9 cellular contexts compared by ENCODE assay signal in genomic region chr10:103458720-103459119, GRCh38. TPM values are rescaled to one million over a fixed set of nuclear protein-coding genes. Genes with fewer than 3 reads are reported as not detected.
DNase-seq lines count a peak whose midpoint lies in the region; ATAC-seq, FAIRE-seq and TF ChIP-seq lines count a peak whose summit lies in the region.
"Had no signal": no experiment of that assay in that cellular context is flagged by ENCODE, and none has a peak within 500 bp of the region (broad histone marks: within the 10 kb centered on the region; RNA-seq: fewer than 3 reads in every experiment).

TSS of gene CALHM1 (minus strand) at chr10:103458900. CDS start at chr10:103458751, 149 bp downstream.

- H4K20me1 ChIP-seq in KMS-11 (ENCODE audit: insufficient read depth) = no peaks in the 10 kb centered on the region

- intact Hi-C loops in CD14-positive monocyte (cut with micrococcal nuclease) = no loop called here

- no peak within 1 kb of the TSS for H3K9ac ChIP-seq in KMS-11

- no peak within 1 kb of the TSS for H3K4me3 ChIP-seq in KMS-11 (IDR thresholded peaks at IDR 0.05; ENCODE audit: insufficient read depth, low read depth, low read length)

- no peaks in the 10 kb centered on the region for H3K79me2 ChIP-seq in KMS-11 (ENCODE audit: insufficient read depth, low read depth)

- no peak for FAIRE-seq in GM19239 (lab: Jason Lieb, UNC)

- H3K4me1 ChIP-seq in KMS-11 (ENCODE audit: low read depth, poor library complexity, severe bottlenecking) = peaks cover 21% of the 10 kb centered on the region

- no peaks in the 10 kb centered on the region for H3K27me3 Mint-ChIP-seq in activated naive CD8-positive, alpha-beta T cell treated with anti-CD3 and anti-CD28 coated beads, Interleukin-2, amount 50 U/mL, for 24 hours
- H3K27me3 Mint-ChIP-seq in CD14-positive monocyte (ENCODE audit: low read depth in 3 of 3) = peaks cover 0 to 5% (median 0%) of the 10 kb centered on the region in 3 donors

- H2AFZ ChIP-seq in KMS-11 (ENCODE audit: low read depth) = peak within 1 kb of the TSS; percentile 55; the same call in 1 of the 2 replicates

- no peak for TF ChIP-seq CTCF in KMS-11 (conservative IDR thresholded peaks at IDR 0.05; ENCODE audit: low read depth, low read length)
- no peak for TF ChIP-seq CTCF in CD14-positive monocyte (IDR thresholded peaks at IDR 0.05)

- no peak within 1 kb of the TSS for H3K27ac ChIP-seq in KMS-11

- no peaks in the 10 kb centered on the region for H3K36me3 Mint-ChIP-seq in activated naive CD8-positive, alpha-beta T cell treated with anti-CD3 and anti-CD28 coated beads, Interleukin-2, amount 50 U/mL, for 24 hours (ENCODE audit: low read depth)
- H3K36me3 Mint-ChIP-seq in CD14-positive monocyte = no peaks in the 10 kb centered on the region

- ATAC-seq in activated naive CD8-positive, alpha-beta T cell treated with anti-CD3 and anti-CD28 coated beads, Interleukin-2, amount 50 U/mL, for 24 hours = peak; percentile 30
- ATAC-seq in GM18868 (IDR thresholded peaks at IDR 0.05; ENCODE audit: unreplicated experiment) = no peak

- 0 out of 2 replicates have a peak within 1 kb of the TSS, but pooled peaks have one; percentile 17 for H3K4me2 ChIP-seq in KMS-11

- H3K27me3 ChIP-seq in KMS-11 (ENCODE audit: insufficient read depth, low read depth) = no peaks in the 10 kb centered on the region

- DNase-seq in COR-L47 (lab: John Stamatoyannopoulos, UW) = peak; percentile 19
- peak; percentile 65 for DNase-seq in GM19239 (ENCODE audit: insufficient read length, low spot score)
- DNase-seq in activated naive CD8-positive, alpha-beta T cell treated with anti-CD3 and anti-CD28 coated beads, Interleukin-2, amount 50 U/mL, for 24 hours = no peak
- DNase-seq in CD14-positive monocyte (ENCODE audit: low spot score) = no peak
- no peak for DNase-seq in HuH-7 (ENCODE audit: low spot score)
- no peak for DNase-seq in NCI-H1048 (lab: John Stamatoyannopoulos, UW)
- DNase-seq: stimulated activated CD4-positive, alpha-beta T cell treated with anti-CD3 and anti-CD28 coated beads, Interleukin-15, amount 100 ng/mL, for 24 hours had no signal

- H3K4me3 Mint-ChIP-seq in activated naive CD8-positive, alpha-beta T cell treated with anti-CD3 and anti-CD28 coated beads, Interleukin-2, amount 50 U/mL, for 24 hours = no peak within 1 kb of the TSS
- no peak within 1 kb of the TSS for H3K4me3 Mint-ChIP-seq in CD14-positive monocyte

- no peak within 1 kb of the TSS for H3K27ac Mint-ChIP-seq in activated naive CD8-positive, alpha-beta T cell treated with anti-CD3 and anti-CD28 coated beads, Interleukin-2, amount 50 U/mL, for 24 hours
- H3K27ac Mint-ChIP-seq in CD14-positive monocyte = peak within 1 kb of the TSS in 2 of 7 donors; percentile 18 to 75

- no peaks in the 10 kb centered on the region for H3K36me3 ChIP-seq in KMS-11 (ENCODE audit: insufficient read depth)

- H3K4me1 Mint-ChIP-seq in activated naive CD8-positive, alpha-beta T cell treated with anti-CD3 and anti-CD28 coated beads, Interleukin-2, amount 50 U/mL, for 24 hours = peaks cover 5% of the 10 kb centered on the region
- peaks cover 15% of the 10 kb centered on the region for H3K4me1 Mint-ChIP-seq in CD14-positive monocyte

- no peaks in the 10 kb centered on the region for H3K9me3 Mint-ChIP-seq in activated naive CD8-positive, alpha-beta T cell treated with anti-CD3 and anti-CD28 coated beads, Interleukin-2, amount 50 U/mL, for 24 hours
- no peaks in the 10 kb centered on the region for H3K9me3 Mint-ChIP-seq in CD14-positive monocyte

RNA-seq across cellular contexts. Expression of gene CALHM1, which starts in this region (rescaled TPM):
- not detected for polyA plus RNA-seq in CD14-positive monocyte

Comparison
In these comparisons a context has a peak if more than half of its experiments do, and no peak if none do; other contexts are left out.
1. DNase-seq: peak in COR-L47 (single experiment) and GM19239 (single experiment); none in activated naive CD8-positive, alpha-beta T cell treated with anti-CD3 and anti-CD28 coated beads, Interleukin-2, amount 50 U/mL, for 24 hours (single experiment), CD14-positive monocyte (single experiment), HuH-7 (single experiment) and NCI-H1048 (single experiment).